In genomic region chr3:175211481-175211880, GRCh38 we compare ENCODE assay signal across 8 cellular contexts.
"Had no signal": no experiment of that assay in that cellular context is flagged by ENCODE, and none has a peak within 500 bp of the region (broad histone marks: within the 10 kb centered on the region; RNA-seq: fewer than 3 reads in every experiment).

No MANE protein-coding gene starts in this region.

- DNase-seq: GM23248, GOT3, H9, HCEC 1CT, KBM-7 had no signal

- H3K4me3 Mint-ChIP-seq: H9, IgD-negative memory B cell had no signal

- ATAC-seq: HepG2 had no signal

- H3K9me3 Mint-ChIP-seq: H9 had no signal

- H3K36me3 Mint-ChIP-seq: IgD-negative memory B cell had no signal

- H3K27ac Mint-ChIP-seq: H9, IgD-negative memory B cell had no signal

- FAIRE-seq: HepG2 had no signal

- H3K4me3 ChIP-seq: GM23248 had no signal

- H3K27ac ChIP-seq: GM23248, HL-60 had no signal

- H3K27me3 Mint-ChIP-seq: IgD-negative memory B cell had no signal

- H3K4me1 Mint-ChIP-seq: IgD-negative memory B cell had no signal
